In the genomic region with DNA sequence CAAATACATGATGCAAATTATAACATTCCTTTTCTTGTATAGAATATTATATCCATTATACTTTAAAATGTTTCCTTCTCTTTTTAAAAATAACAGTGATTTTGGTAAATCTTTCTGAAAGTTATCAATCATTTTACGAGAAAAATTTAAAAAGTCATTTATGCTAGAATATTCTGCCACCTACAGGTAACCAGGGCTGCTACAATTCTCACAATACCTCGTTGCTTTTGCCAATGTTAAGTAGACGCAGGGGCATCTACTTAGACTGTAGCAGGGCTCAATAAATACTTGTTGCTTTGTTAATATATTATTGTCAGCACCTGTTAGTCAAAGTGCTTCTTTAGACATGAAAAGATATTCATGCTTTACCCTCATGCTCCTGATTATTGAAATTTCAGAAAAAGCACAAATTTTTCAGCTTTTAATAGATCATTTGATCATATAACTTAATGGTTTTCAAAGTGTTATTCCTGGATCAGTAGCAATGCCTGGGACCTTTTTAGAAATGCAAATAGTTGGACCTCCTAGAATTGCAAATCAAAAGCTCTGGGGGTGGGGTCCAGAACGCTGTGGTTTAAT, we compare ENCODE assay signal across 9 cellular contexts.
DNase-seq lines count a peak whose midpoint lies in the region; ATAC-seq and TF ChIP-seq lines count a peak whose summit lies in the region.
"Had no signal": no experiment of that assay in that cellular context is flagged by ENCODE, and none has a peak within 500 bp of the region (broad histone marks: within the 10 kb centered on the region; RNA-seq: fewer than 3 reads in every experiment).

No MANE protein-coding gene starts in this region.

- no peak overlapping the region for H2AFZ ChIP-seq in parathyroid adenoma

- no peak overlapping the region for H3K27ac ChIP-seq in parathyroid adenoma
- H3K27ac ChIP-seq: SK-N-MC had no signal

- H3K79me2 ChIP-seq in parathyroid adenoma = no peaks in the 10 kb centered on the region

- H3K4me3 ChIP-seq in H7 (ENCODE audit: insufficient read depth, low read depth, low read length) (no peak overlapping the region), epithelial cell of proximal tubule (ENCODE audit: low read depth, low read length) (no peak overlapping the region), parathyroid adenoma (ENCODE audit: low read depth, low read length) (no peak overlapping the region)
- H3K4me3 ChIP-seq: SK-N-MC had no signal

- H3K27me3 ChIP-seq in H7 (ENCODE audit: control insufficient read depth, insufficient read depth, low read length) (no peaks in the 10 kb centered on the region), parathyroid adenoma (ENCODE audit: control insufficient read depth, insufficient read depth, low read length) (no peaks in the 10 kb centered on the region)

- DNase-seq in H7 (peak; percentile 13), NCI-H82 (lab: John Stamatoyannopoulos, UW) (peak; percentile 56), epithelial cell of proximal tubule (ENCODE audit: low read depth) (no peak), activated gamma-delta T cell (lab: John Stamatoyannopoulos, UW) (no peak), OCI-M1 (lab: John Stamatoyannopoulos, UW) (no peak)
- no peak for DNase-seq in central memory CD4-positive, alpha-beta T cell

- TF ChIP-seq CTCF in epithelial cell of proximal tubule (conservative IDR thresholded peaks at IDR 0.05; ENCODE audit: low read depth, low read length) = peak; percentile 73
- TF ChIP-seq CTCF in parathyroid adenoma (IDR thresholded peaks at IDR 0.05) = peak; percentile 43

- no peaks in the 10 kb centered on the region; the same call in 1 of the 2 replicates for H3K36me3 ChIP-seq in H7 (replicated peaks; ENCODE audit: control insufficient read depth, insufficient read depth, low read length)
- no peaks in the 10 kb centered on the region for H3K36me3 ChIP-seq in parathyroid adenoma (ENCODE audit: control insufficient read depth, insufficient read depth, low read length)

- no peak overlapping the region for H3K4me2 ChIP-seq in parathyroid adenoma (ENCODE audit: low read length)

- H3K9me3 ChIP-seq in parathyroid adenoma (ENCODE audit: control insufficient read depth, low read length) = no peaks in the 10 kb centered on the region

- ATAC-seq in GM18511 (IDR thresholded peaks at IDR 0.05; ENCODE audit: unreplicated experiment) = no peak

- no peaks in the 10 kb centered on the region for H3K4me1 ChIP-seq in parathyroid adenoma

- H3K9ac ChIP-seq in parathyroid adenoma = no peak overlapping the region

Comparison
In these comparisons a context has a peak if more than half of its experiments do, and no peak if none do; other contexts are left out.
1. DNase-seq: peak in H7 (single experiment) and NCI-H82 (single experiment); none in epithelial cell of proximal tubule (single experiment), central memory CD4-positive, alpha-beta T cell (single experiment), activated gamma-delta T cell (single experiment) and OCI-M1 (single experiment).